7 cellular contexts compared by ENCODE assay signal in genomic region chr11:10307022-10307410, GRCh38. TPM values are rescaled to one million over a fixed set of nuclear protein-coding genes. Genes with fewer than 3 reads are reported as not detected.
DNase-seq lines count a peak whose midpoint lies in the region; TF ChIP-seq lines count a peak whose summit lies in the region.

No MANE protein-coding gene starts in this region.

- peaks cover 5% of the 10 kb centered on the region for H3K79me2 ChIP-seq in smooth muscle cell (ENCODE audit: low read depth)

- H4K20me1 ChIP-seq in smooth muscle cell (ENCODE audit: low read depth) = peaks cover 22% of the 10 kb centered on the region

- no peaks in the 10 kb centered on the region for H3K36me3 ChIP-seq in smooth muscle cell (ENCODE audit: low read depth)

- H3K9me3 Mint-ChIP-seq in glutamatergic neuron (ENCODE audit: unreplicated experiment) = peaks cover 3% of the 10 kb centered on the region

- H3K4me1 ChIP-seq in smooth muscle cell (ENCODE audit: low read depth) = peaks cover 32% of the 10 kb centered on the region

- H3K4me3 Mint-ChIP-seq in glutamatergic neuron (ENCODE audit: unreplicated experiment) = peak overlapping the region; percentile 50

- no peak overlapping the region for H3K27ac Mint-ChIP-seq in glutamatergic neuron (ENCODE audit: unreplicated experiment)

- H3K27ac ChIP-seq in smooth muscle cell (ENCODE audit: low read depth) = peak overlapping the region; percentile 79

- H3K27me3 Mint-ChIP-seq in glutamatergic neuron (ENCODE audit: unreplicated experiment) = peaks cover 20% of the 10 kb centered on the region

- H3K36me3 Mint-ChIP-seq in glutamatergic neuron (ENCODE audit: unreplicated experiment) = no peaks in the 10 kb centered on the region

- H3K4me3 ChIP-seq in smooth muscle cell = peak overlapping the region; percentile 65

- no peaks in the 10 kb centered on the region for H3K27me3 ChIP-seq in smooth muscle cell (ENCODE audit: low read depth)

- H3K4me2 ChIP-seq in smooth muscle cell = peak overlapping the region; percentile 90

- peaks cover 10% of the 10 kb centered on the region for H3F3A ChIP-seq in smooth muscle cell (ENCODE audit: low read depth)

- TF ChIP-seq CTCF in glutamatergic neuron (IDR thresholded peaks at IDR 0.05; ENCODE audit: partially characterized antibody, unreplicated experiment) (no peak), smooth muscle cell (IDR thresholded peaks at IDR 0.05; ENCODE audit: borderline replicate concordance, insufficient read depth, poor library complexity, severe bottlenecking) (no peak)

- peaks cover 7% of the 10 kb centered on the region for H3K4me1 Mint-ChIP-seq in glutamatergic neuron (ENCODE audit: low read depth, unreplicated experiment)

- peak overlapping the region; percentile 77 for H3K9ac ChIP-seq in smooth muscle cell (ENCODE audit: low read depth)

- 5% methylated on average over 10 of the region's 10 CpGs for WGBS in smooth muscle cell (ENCODE audit: low lambda C conversion rate)

- H3K9me3 ChIP-seq in smooth muscle cell (replicated peaks; ENCODE audit: low read depth) = no peaks in the 10 kb centered on the region

- DNase-seq in HCEC 1CT (peak; percentile 65), SW480 (ENCODE audit: low spot score) (peak; percentile 43), glutamatergic neuron (no peak), smooth muscle cell (lab: John Stamatoyannopoulos, UW; ENCODE audit: unreplicated experiment) (no peak), NCI-H2227 (lab: John Stamatoyannopoulos, UW; ENCODE audit: unreplicated experiment) (no peak), superior temporal gyrus (ENCODE audit: extremely low spot score) (no peak)
- no peak for DNase-seq in activated CD4-positive, alpha-beta T cell treated with anti-CD3 and anti-CD28 coated beads for 1 hour

- H2AFZ ChIP-seq in smooth muscle cell (ENCODE audit: low read depth) = no peak overlapping the region

RNA-seq across cellular contexts. Expression of gene ADM, which starts 2.1 kb away (rescaled TPM):
- total RNA-seq in glutamatergic neuron (ENCODE audit: unreplicated experiment) (0.22 TPM), smooth muscle cell (53.0 and 55.8 TPM in 2 replicates)
- polyA plus RNA-seq in smooth muscle cell = 47.6 and 88.3 TPM in 2 replicates

RNA-seq across cellular contexts. Expression of gene SBF2, which starts 13.0 kb away (rescaled TPM):
- total RNA-seq in glutamatergic neuron (ENCODE audit: unreplicated experiment) (30.7 TPM), smooth muscle cell (62.5 and 80.7 TPM in 2 replicates)
- 19.0 and 25.7 TPM in 2 replicates for polyA plus RNA-seq in smooth muscle cell

Comparison
In these comparisons a context has a peak if more than half of its experiments do, and no peak if none do; other contexts are left out.
1. DNase-seq: peak in HCEC 1CT (single experiment) and SW480 (single experiment); none in glutamatergic neuron (single experiment), smooth muscle cell (single experiment), NCI-H2227 (single experiment), activated CD4-positive, alpha-beta T cell treated with anti-CD3 and anti-CD28 coated beads for 1 hour (single experiment) and superior temporal gyrus (single experiment).
2. RNA of gene ADM, which starts 2.1 kb away (total RNA-seq): 53.0 to 55.8 TPM in smooth muscle cell; 0.22 TPM in glutamatergic neuron (single experiment); every median in the first group is over 10 times any median in the second.